Comparison of ENCODE assay signal across 18 cellular contexts in the genomic region with DNA sequence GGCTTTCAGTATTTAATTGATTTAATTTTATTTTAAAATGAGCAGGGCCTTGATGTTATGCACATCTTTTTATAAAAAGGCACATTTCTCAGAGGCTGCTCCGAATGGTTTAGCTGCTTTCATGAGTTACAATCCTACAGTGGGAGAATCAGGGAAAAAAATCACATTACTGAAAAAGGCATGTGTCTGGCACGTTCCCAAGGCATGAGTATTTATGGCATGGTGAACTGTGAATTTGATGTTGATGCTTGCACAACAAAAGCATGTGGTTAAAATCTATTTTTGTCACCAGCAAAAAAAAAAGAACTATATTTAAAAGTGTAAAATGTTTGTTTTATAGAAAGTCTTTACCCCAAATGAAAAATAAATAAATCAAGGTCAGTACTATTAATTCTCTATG.
DNase-seq lines count a peak whose midpoint lies in the region; ATAC-seq and TF ChIP-seq lines count a peak whose summit lies in the region.
"Had no signal": no experiment of that assay in that cellular context is flagged by ENCODE, and none has a peak within 500 bp of the region (broad histone marks: within the 10 kb centered on the region; RNA-seq: fewer than 3 reads in every experiment).

No MANE protein-coding gene starts in this region.

- H3K36me3 Mint-ChIP-seq in natural killer cell, result no peaks in the 10 kb centered on the region
- H3K36me3 Mint-ChIP-seq in activated CD4-positive, alpha-beta T cell treated with anti-CD3 and anti-CD28 coated beads for 36 hours (ENCODE audit: low read depth), result no peaks in the 10 kb centered on the region
- H3K36me3 Mint-ChIP-seq: activated naive CD4-positive, alpha-beta T cell treated with anti-CD3 and anti-CD28 coated beads, Interleukin-2, amount 50 U/mL, for 72 hours; naive B cell had no signal

- H3K27ac ChIP-seq in right atrium auricular region (no peak overlapping the region), coronary artery (no peak overlapping the region)
- H3K27ac ChIP-seq: colonic mucosa, esophagus muscularis mucosa, left ventricle myocardium inferior, SJCRH30 had no signal

- CTCF ChIA-PET in activated CD4-positive, alpha-beta T cell treated with anti-CD3 and anti-CD28 coated beads for 36 hours (lab: Charles Lee), result no interaction called here

- DNase-seq in Right ventricle myocardium superior, result no peak
- no peak for DNase-seq in right atrium auricular region (ENCODE audit: low spot score)
- peak; percentile 31 for DNase-seq in amniotic stem cell (lab: John Stamatoyannopoulos, UW)
- DNase-seq in fibroblast of the conjunctiva (ENCODE audit: low read depth), result peak; percentile 53
- DNase-seq in coronary artery (ENCODE audit: low spot score), result no peak
- DNase-seq in natural killer cell, result no peak
- no peak for DNase-seq in activated CD4-positive, alpha-beta T cell treated with anti-CD3 and anti-CD28 coated beads for 36 hours
- DNase-seq in midbrain (lab: John Stamatoyannopoulos, UW), result no peak
- DNase-seq: activated CD4-positive, alpha-beta T cell treated with anti-CD3 and anti-CD28 coated beads, Interleukin-2, amount 10 ng/mL, durations not matched to agents 24 days and 14 days; colonic mucosa; left ventricle myocardium inferior; naive B cell; T1000 had no signal

- ATAC-seq in Right ventricle myocardium superior (ENCODE audit: poor library complexity) (peak; percentile 55), natural killer cell (no peak)
- no peak for ATAC-seq in activated CD4-positive, alpha-beta T cell treated with anti-CD3 and anti-CD28 coated beads for 36 hours
- ATAC-seq: activated naive CD4-positive, alpha-beta T cell treated with anti-CD3 and anti-CD28 coated beads, Interleukin-2, amount 50 U/mL, for 72 hours; GM23338 had no signal

- H3K9me3 ChIP-seq in right atrium auricular region, result no peaks in the 10 kb centered on the region
- H3K9me3 ChIP-seq: colonic mucosa, esophagus muscularis mucosa, SJCRH30 had no signal

- no peak overlapping the region for H3K4me3 Mint-ChIP-seq in natural killer cell
- no peak overlapping the region for H3K4me3 Mint-ChIP-seq in activated CD4-positive, alpha-beta T cell treated with anti-CD3 and anti-CD28 coated beads for 36 hours
- H3K4me3 Mint-ChIP-seq: activated CD4-positive, alpha-beta T cell treated with anti-CD3 and anti-CD28 coated beads, Interleukin-2, amount 10 ng/mL, durations not matched to agents 24 days and 14 days; GM23338; naive B cell had no signal

- H3K36me3 ChIP-seq in right atrium auricular region, result no peaks in the 10 kb centered on the region
- H3K36me3 ChIP-seq: colonic mucosa, esophagus muscularis mucosa, left ventricle myocardium inferior, SJCRH30 had no signal

- no peaks in the 10 kb centered on the region for H3K27me3 ChIP-seq in right atrium auricular region
- H3K27me3 ChIP-seq: colonic mucosa, esophagus muscularis mucosa, SJCRH30 had no signal

- TF ChIP-seq CTCF in right atrium auricular region (IDR thresholded peaks at IDR 0.05) (no peak), coronary artery (IDR thresholded peaks at IDR 0.05) (no peak), natural killer cell (IDR thresholded peaks at IDR 0.05) (no peak)

- POLR2A ChIA-PET in activated CD4-positive, alpha-beta T cell treated with anti-CD3 and anti-CD28 coated beads for 36 hours (lab: Charles Lee), result no interaction called here

- no peaks in the 10 kb centered on the region for H3K27me3 Mint-ChIP-seq in natural killer cell (ENCODE audit: low read depth in 2 of 2)
- no peaks in the 10 kb centered on the region for H3K27me3 Mint-ChIP-seq in activated CD4-positive, alpha-beta T cell treated with anti-CD3 and anti-CD28 coated beads for 36 hours
- H3K27me3 Mint-ChIP-seq: activated CD4-positive, alpha-beta T cell treated with anti-CD3 and anti-CD28 coated beads, Interleukin-2, amount 10 ng/mL, durations not matched to agents 24 days and 14 days; naive B cell; progenitor cell of endocrine pancreas had no signal

- H3K4me1 ChIP-seq in right atrium auricular region, result no peaks in the 10 kb centered on the region
- H3K4me1 ChIP-seq: colonic mucosa, esophagus muscularis mucosa, SJCRH30 had no signal

- H3K4me1 Mint-ChIP-seq in natural killer cell, result no peaks in the 10 kb centered on the region
- H3K4me1 Mint-ChIP-seq in activated CD4-positive, alpha-beta T cell treated with anti-CD3 and anti-CD28 coated beads for 36 hours, result no peaks in the 10 kb centered on the region
- H3K4me1 Mint-ChIP-seq: activated CD4-positive, alpha-beta T cell treated with anti-CD3 and anti-CD28 coated beads, Interleukin-2, amount 10 ng/mL, durations not matched to agents 24 days and 14 days; GM23338; naive B cell had no signal

- no peak overlapping the region for H3K4me3 ChIP-seq in right atrium auricular region
- no peak overlapping the region for H3K4me3 ChIP-seq in coronary artery
- H3K4me3 ChIP-seq: colonic mucosa, esophagus muscularis mucosa, GM23338, left ventricle myocardium inferior, SJCRH30 had no signal

- peaks cover 12 to 13% of the 10 kb centered on the region in 2 donors for H3K9me3 Mint-ChIP-seq in natural killer cell
- H3K9me3 Mint-ChIP-seq in activated CD4-positive, alpha-beta T cell treated with anti-CD3 and anti-CD28 coated beads for 36 hours (ENCODE audit: low read depth), result peaks cover 12% of the 10 kb centered on the region
- H3K9me3 Mint-ChIP-seq: activated CD4-positive, alpha-beta T cell treated with anti-CD3 and anti-CD28 coated beads, Interleukin-2, amount 10 ng/mL, durations not matched to agents 24 days and 14 days had no signal

- intact Hi-C loops in Right ventricle myocardium superior (cut with DNase I) (no loop called here), natural killer cell (cut with micrococcal nuclease) (no loop called here)
- intact Hi-C loops in activated CD4-positive, alpha-beta T cell treated with anti-CD3 and anti-CD28 coated beads for 36 hours (cut with DNase I, micrococcal nuclease), result no loop called here

- H3K27ac Mint-ChIP-seq in natural killer cell, result no peak overlapping the region
- H3K27ac Mint-ChIP-seq in activated CD4-positive, alpha-beta T cell treated with anti-CD3 and anti-CD28 coated beads for 36 hours, result no peak overlapping the region
- H3K27ac Mint-ChIP-seq: activated CD4-positive, alpha-beta T cell treated with anti-CD3 and anti-CD28 coated beads, Interleukin-2, amount 10 ng/mL, durations not matched to agents 24 days and 14 days; activated naive CD4-positive, alpha-beta T cell treated with anti-CD3 and anti-CD28 coated beads, Interleukin-2, amount 50 U/mL, for 72 hours; GM23338; progenitor cell of endocrine pancreas had no signal

Comparison
In these comparisons a context has a peak if more than half of its experiments do, and no peak if none do; other contexts are left out.
1. DNase-seq: peak in amniotic stem cell (single experiment) and fibroblast of the conjunctiva (single experiment); none in Right ventricle myocardium superior (single experiment), right atrium auricular region (single experiment), coronary artery (single experiment), natural killer cell (single experiment), activated CD4-positive, alpha-beta T cell treated with anti-CD3 and anti-CD28 coated beads for 36 hours (single experiment) and midbrain (single experiment).